In the genomic region with DNA sequence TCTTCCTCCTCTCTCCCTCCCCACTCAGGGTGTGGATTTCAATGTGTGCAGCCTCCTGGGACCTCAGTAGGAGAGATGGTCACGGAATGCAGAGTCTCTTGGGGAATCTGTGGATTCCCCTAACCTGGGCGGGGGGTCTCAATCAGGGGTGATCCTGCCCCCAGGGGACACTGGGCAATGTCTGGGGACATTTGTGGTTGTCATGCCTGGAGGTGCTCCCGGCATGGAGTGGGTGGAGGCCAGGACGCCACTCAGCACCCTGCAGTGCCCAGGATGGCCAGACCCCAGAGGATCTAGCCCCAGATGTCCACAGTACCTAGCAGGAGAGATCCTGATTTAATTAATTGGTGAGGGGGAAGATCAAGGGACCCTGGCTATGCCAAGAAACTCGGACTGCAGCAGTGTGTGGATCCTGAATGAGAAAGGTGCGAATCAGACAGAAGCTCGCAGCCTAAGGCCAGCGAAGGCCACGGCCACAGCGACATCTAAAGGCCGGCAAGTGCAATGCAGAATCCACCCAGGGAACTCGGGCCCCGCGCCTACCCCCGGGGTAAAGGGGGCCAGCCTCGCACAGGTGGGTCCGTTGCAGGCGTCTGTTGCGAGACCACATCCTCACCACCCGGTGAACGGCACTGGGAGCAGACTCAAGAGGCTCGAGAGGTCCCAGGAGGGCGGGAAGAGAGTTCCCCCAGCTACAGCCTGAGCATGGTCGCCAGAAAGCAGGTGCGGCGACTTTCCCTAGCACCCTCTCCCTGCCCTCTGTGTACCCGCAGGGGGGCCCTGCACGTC, we compare ENCODE assay signal across 8 cellular contexts.
DNase-seq lines count a peak whose midpoint lies in the region; ATAC-seq, FAIRE-seq and TF ChIP-seq lines count a peak whose summit lies in the region.

No MANE protein-coding gene starts in this region.

- FAIRE-seq in kidney (lab: Jason Lieb, UNC): no peak

- H3K4me3 ChIP-seq in astrocyte of the cerebellum (ENCODE audit: low read depth, low read length): no peak overlapping the region
- H3K4me3 ChIP-seq in kidney (ENCODE audit: low read length in 2 of 2): no peak overlapping the region

- TF ChIP-seq CTCF in astrocyte of the cerebellum (IDR thresholded peaks at IDR 0.05; ENCODE audit: low read depth, low read length, missing control alignments): peak; percentile 93
- TF ChIP-seq CTCF in kidney (IDR thresholded peaks at IDR 0.05; ENCODE audit: borderline replicate concordance, extremely low read depth, insufficient read depth): peak; percentile 82

- H3K36me3 Mint-ChIP-seq in stimulated activated effector memory CD8-positive, alpha-beta T cell treated with anti-CD3 and anti-CD28 coated beads, Interleukin-12 subunit alpha, Interleukin-12 subunit beta, amount 100 ng/mL, for 72 hours: peaks cover 5% of the 10 kb centered on the region

- H3K27ac Mint-ChIP-seq in stimulated activated effector memory CD8-positive, alpha-beta T cell treated with anti-CD3 and anti-CD28 coated beads, Interleukin-12 subunit alpha, Interleukin-12 subunit beta, amount 100 ng/mL, for 72 hours: no peak overlapping the region

- intact Hi-C loops in kidney (cut with DNase I): loop anchor here (5.0 kb wide), 1 partner anchor 141 kb away; no protein-coding TSS in a partner anchor

- no peaks in the 10 kb centered on the region for H3K9me3 ChIP-seq in kidney (ENCODE audit: control insufficient read depth in 1 of 2, low read length in 2 of 2)

- no peak overlapping the region for H3K4me3 Mint-ChIP-seq in stimulated activated effector memory CD8-positive, alpha-beta T cell treated with anti-CD3 and anti-CD28 coated beads, Interleukin-12 subunit alpha, Interleukin-12 subunit beta, amount 100 ng/mL, for 72 hours

- H3K4me1 ChIP-seq in kidney (ENCODE audit: control insufficient read depth in 1 of 2, insufficient read depth in 1 of 2, low read depth in 1 of 2, low read length in 2 of 2): peaks cover 0 to 12% of the 10 kb centered on the region in 2 donors

- peak overlapping the region; percentile 66 to 69 for H3K9ac ChIP-seq in kidney (ENCODE audit: low read length in 2 of 2)

- peak overlapping the region; percentile 53 to 77 for H3K27ac ChIP-seq in kidney (ENCODE audit: low read depth in 2 of 2, low read length in 2 of 2)

- ATAC-seq in stimulated activated effector memory CD8-positive, alpha-beta T cell treated with anti-CD3 and anti-CD28 coated beads, Interleukin-12 subunit alpha, Interleukin-12 subunit beta, amount 100 ng/mL, for 72 hours: peak; percentile 68
- ATAC-seq in HG03432 (IDR thresholded peaks at IDR 0.05; ENCODE audit: unreplicated experiment): no peak
- ATAC-seq in HG03457 (IDR thresholded peaks at IDR 0.05; ENCODE audit: unreplicated experiment): no peak

- DNase-seq in NCI-H748 (lab: John Stamatoyannopoulos, UW; ENCODE audit: unreplicated experiment): peak; percentile 42
- no peak for DNase-seq in NCI-H748 treated with DMSO at 0.1 percent for 48 hours (lab: John Stamatoyannopoulos, UW)
- DNase-seq in T follicular helper cell (ENCODE audit: low read depth): peak; percentile 41
- DNase-seq in astrocyte of the cerebellum (ENCODE audit: low read depth): no peak
- peak; percentile 84 for DNase-seq in kidney
- DNase-seq in stimulated activated effector memory CD8-positive, alpha-beta T cell treated with anti-CD3 and anti-CD28 coated beads, Interleukin-12 subunit alpha, Interleukin-12 subunit beta, amount 100 ng/mL, for 72 hours (ENCODE audit: low spot score in 2 of 2): peak; percentile 63 to 84

- H3K9me3 Mint-ChIP-seq in stimulated activated effector memory CD8-positive, alpha-beta T cell treated with anti-CD3 and anti-CD28 coated beads, Interleukin-12 subunit alpha, Interleukin-12 subunit beta, amount 100 ng/mL, for 72 hours: no peaks in the 10 kb centered on the region

- no peaks in the 10 kb centered on the region for H3K36me3 ChIP-seq in kidney (ENCODE audit: control insufficient read depth in 1 of 2, insufficient read depth in 2 of 2, low read length in 2 of 2)

- in situ Hi-C loops in astrocyte of the cerebellum (cut with HindIII; ENCODE audit: low sequenced_read_pairs): no loop called here

- peaks cover 52% of the 10 kb centered on the region for H3K4me1 Mint-ChIP-seq in stimulated activated effector memory CD8-positive, alpha-beta T cell treated with anti-CD3 and anti-CD28 coated beads, Interleukin-12 subunit alpha, Interleukin-12 subunit beta, amount 100 ng/mL, for 72 hours

Comparison
In these comparisons a context has a peak if more than half of its experiments do, and no peak if none do; other contexts are left out.
1. DNase-seq: peak in NCI-H748 (single experiment), T follicular helper cell (single experiment), kidney (single experiment) and stimulated activated effector memory CD8-positive, alpha-beta T cell treated with anti-CD3 and anti-CD28 coated beads, Interleukin-12 subunit alpha, Interleukin-12 subunit beta, amount 100 ng/mL, for 72 hours (2 of 2); none in NCI-H748 treated with DMSO at 0.1 percent for 48 hours (single experiment) and astrocyte of the cerebellum (single experiment).